ENCODE assay signal across 8 cellular contexts in the genomic region with DNA sequence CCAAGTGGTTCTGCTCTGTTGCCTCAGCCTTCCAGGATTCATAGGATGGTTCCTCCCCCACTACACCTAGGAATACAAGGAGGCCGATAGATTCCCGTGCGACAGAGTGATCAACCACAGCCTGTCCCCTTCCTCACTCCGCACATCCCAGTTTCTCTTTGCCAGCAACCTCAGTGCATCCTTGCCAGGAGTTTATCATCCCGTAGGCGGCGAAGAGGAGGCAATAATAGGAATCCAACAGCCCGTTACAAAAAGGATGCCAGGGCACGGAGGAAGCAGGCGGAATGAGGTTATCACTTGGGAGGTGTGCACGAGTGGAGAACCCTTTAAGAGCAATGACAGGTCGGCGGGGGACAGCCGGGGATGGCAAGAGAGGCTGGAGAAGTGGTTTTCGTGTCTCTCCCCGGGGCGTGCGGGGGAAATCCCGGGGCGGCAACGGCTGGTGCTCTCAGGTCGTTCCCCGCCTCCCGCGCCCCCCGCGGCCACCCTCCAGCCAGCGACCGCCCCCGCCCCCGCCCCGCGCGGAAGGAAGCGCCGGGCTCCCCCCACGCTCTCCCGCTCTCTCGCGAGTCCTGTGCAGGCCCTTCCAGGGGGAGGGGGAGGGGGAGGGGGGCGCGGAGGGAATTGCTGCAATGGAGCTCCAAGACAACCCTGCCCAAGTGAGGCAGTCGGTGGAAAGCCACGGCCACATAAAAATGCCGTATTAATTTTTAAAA. TPM values are rescaled to one million over a fixed set of nuclear protein-coding genes. Genes with fewer than 3 reads are reported as not detected.
DNase-seq lines count a peak whose midpoint lies in the region; ATAC-seq and TF ChIP-seq lines count a peak whose summit lies in the region.

No MANE protein-coding gene starts in this region.

- no peak overlapping the region for H2BK15ac ChIP-seq in H9 (ENCODE audit: low read depth, low read length)

- H2BK5ac ChIP-seq in H9 (ENCODE audit: insufficient read length, low read length): no peak overlapping the region

- H3K27me3 Mint-ChIP-seq in H9 (ENCODE audit: low read depth): peaks cover 35% of the 10 kb centered on the region
- peaks cover 5% of the 10 kb centered on the region for H3K27me3 Mint-ChIP-seq in activated T-helper 17 cell treated with anti-CD3 and anti-CD28 coated beads, Interleukin-2, amount 50 U/mL, for 72 hours
- no peaks in the 10 kb centered on the region for H3K27me3 Mint-ChIP-seq in natural killer cell treated with Interleukin-12 subunit alpha and Interleukin-12 subunit beta and Interleukin-15 and Interleukin-18, amount 100 ng/mL, for 72 hours
- H3K27me3 Mint-ChIP-seq in stimulated activated naive CD8-positive, alpha-beta T cell treated with anti-CD3 and anti-CD28 coated beads, Interleukin-15, amount 100 ng/mL, for 72 hours: peaks cover 27% of the 10 kb centered on the region

- H3K27me3 ChIP-seq in H9 (ENCODE audit: insufficient read depth, low read length) (no peaks in the 10 kb centered on the region), OCI-LY3 (ENCODE audit: low read depth, low read length) (peaks cover 4% of the 10 kb centered on the region; the same call in 1 of the 2 replicates)

- H3K79me1 ChIP-seq in H9 (ENCODE audit: insufficient read depth, low read depth, low read length, poor library complexity, severe bottlenecking): no peaks in the 10 kb centered on the region

- TF ChIP-seq CTCF in H9 (conservative IDR thresholded peaks at IDR 0.05) (no peak), OCI-LY3 (IDR thresholded peaks at IDR 0.05; ENCODE audit: low read depth, low read length) (no peak)

- H3K4me2 ChIP-seq in H9 (ENCODE audit: insufficient read depth, insufficient read length, low read length) (peak overlapping the region; percentile 67), OCI-LY3 (ENCODE audit: low read length) (peak overlapping the region; percentile 97)

- H3T11ph ChIP-seq in H9 (ENCODE audit: low read length): no peak overlapping the region

- no peak overlapping the region for H3K18ac ChIP-seq in H9 (ENCODE audit: insufficient read length, low read depth, low read length)

- peaks cover 6% of the 10 kb centered on the region; the same call in 1 of the 2 replicates for H3K79me2 ChIP-seq in H9 (ENCODE audit: insufficient read depth, low read length)
- peaks cover 55% of the 10 kb centered on the region for H3K79me2 ChIP-seq in OCI-LY3 (ENCODE audit: low read length)

- no peak overlapping the region for H4K5ac ChIP-seq in H9 (ENCODE audit: insufficient read length, low read depth, low read length)

- H3K9ac ChIP-seq in H9 (ENCODE audit: extremely low read depth, insufficient read length, low read length) (peak overlapping the region; percentile 3), OCI-LY3 (ENCODE audit: low read length) (peak overlapping the region; percentile 92)

- H3K27ac ChIP-seq in H9 (ENCODE audit: insufficient read length, low read depth, low read length): no peak overlapping the region
- peak overlapping the region; percentile 74 for H3K27ac ChIP-seq in OCI-LY3 (ENCODE audit: low read length)

- peak overlapping the region; percentile 88 to 95 for H3K4me3 Mint-ChIP-seq in H9
- H3K4me3 Mint-ChIP-seq in activated T-helper 17 cell treated with anti-CD3 and anti-CD28 coated beads, Interleukin-2, amount 50 U/mL, for 72 hours: peak overlapping the region; percentile 99
- H3K4me3 Mint-ChIP-seq in natural killer cell treated with Interleukin-12 subunit alpha and Interleukin-12 subunit beta and Interleukin-15 and Interleukin-18, amount 100 ng/mL, for 72 hours: peak overlapping the region; percentile 100
- H3K4me3 Mint-ChIP-seq in stimulated activated naive CD8-positive, alpha-beta T cell treated with anti-CD3 and anti-CD28 coated beads, Interleukin-15, amount 100 ng/mL, for 72 hours: peak overlapping the region; percentile 95 to 96

- H3K4me1 Mint-ChIP-seq in H9: peaks cover 11 to 20% of the 10 kb centered on the region in 2 experiments
- peaks cover 16% of the 10 kb centered on the region for H3K4me1 Mint-ChIP-seq in activated T-helper 17 cell treated with anti-CD3 and anti-CD28 coated beads, Interleukin-2, amount 50 U/mL, for 72 hours
- H3K4me1 Mint-ChIP-seq in natural killer cell treated with Interleukin-12 subunit alpha and Interleukin-12 subunit beta and Interleukin-15 and Interleukin-18, amount 100 ng/mL, for 72 hours (ENCODE audit: low read depth in 2 of 2): peaks cover 37 to 49% of the 10 kb centered on the region in 2 donors
- H3K4me1 Mint-ChIP-seq in stimulated activated naive CD8-positive, alpha-beta T cell treated with anti-CD3 and anti-CD28 coated beads, Interleukin-15, amount 100 ng/mL, for 72 hours: peaks cover 49% of the 10 kb centered on the region

- H2BK20ac ChIP-seq in H9 (ENCODE audit: low read depth, low read length, poor library complexity, severe bottlenecking): no peak overlapping the region

- no peaks in the 10 kb centered on the region for H4K20me1 ChIP-seq in H9 (ENCODE audit: control insufficient read depth, insufficient read depth, insufficient read length)
- H4K20me1 ChIP-seq in OCI-LY3 (ENCODE audit: insufficient read depth, low read length): peaks cover 31% of the 10 kb centered on the region

- H2AK5ac ChIP-seq in H9 (ENCODE audit: insufficient read length, low read length): no peak overlapping the region

- no peak for ATAC-seq in activated T-helper 17 cell treated with anti-CD3 and anti-CD28 coated beads, Interleukin-2, amount 50 U/mL, for 72 hours (replicated peaks)
- peak; percentile 1 to 17 for ATAC-seq in natural killer cell treated with Interleukin-12 subunit alpha and Interleukin-12 subunit beta and Interleukin-15 and Interleukin-18, amount 100 ng/mL, for 72 hours
- no peak for ATAC-seq in stimulated activated naive CD8-positive, alpha-beta T cell treated with anti-CD3 and anti-CD28 coated beads, Interleukin-15, amount 100 ng/mL, for 72 hours

- H3K4me1 ChIP-seq in H9 (ENCODE audit: insufficient read depth, low read length): peaks cover 3% of the 10 kb centered on the region; the same call in 1 of the 2 replicates
- H3K4me1 ChIP-seq in OCI-LY3 (ENCODE audit: low read length): peaks cover 38% of the 10 kb centered on the region

- H3K9me3 Mint-ChIP-seq in H9: no peaks in the 10 kb centered on the region; a peak in 1 of 5 replicates
- H3K9me3 Mint-ChIP-seq in activated T-helper 17 cell treated with anti-CD3 and anti-CD28 coated beads, Interleukin-2, amount 50 U/mL, for 72 hours: no peaks in the 10 kb centered on the region
- H3K9me3 Mint-ChIP-seq in natural killer cell treated with Interleukin-12 subunit alpha and Interleukin-12 subunit beta and Interleukin-15 and Interleukin-18, amount 100 ng/mL, for 72 hours: no peaks in the 10 kb centered on the region
- no peaks in the 10 kb centered on the region for H3K9me3 Mint-ChIP-seq in stimulated activated naive CD8-positive, alpha-beta T cell treated with anti-CD3 and anti-CD28 coated beads, Interleukin-15, amount 100 ng/mL, for 72 hours

- no peak overlapping the region for H2BK120ac ChIP-seq in H9 (ENCODE audit: low read depth, low read length, poor library complexity, severe bottlenecking)

- H3K9me3 ChIP-seq in H9 (ENCODE audit: control insufficient read depth, low read depth, low read length) (no peaks in the 10 kb centered on the region), OCI-LY3 (ENCODE audit: insufficient read depth, low read length) (no peaks in the 10 kb centered on the region)

- H4K8ac ChIP-seq in H9 (replicated peaks; ENCODE audit: insufficient read length, low read depth, low read length): no peak overlapping the region

- DNase-seq in CD1c-positive myeloid dendritic cell (ENCODE audit: extremely low spot score) (peak; percentile 50), H9 (peak; percentile 42), fibroblast of peridontal ligament (ENCODE audit: extremely low read depth) (peak; percentile 47), OCI-M2 (lab: John Stamatoyannopoulos, UW; ENCODE audit: unreplicated experiment) (no peak)
- peak; percentile 88 for DNase-seq in natural killer cell treated with Interleukin-12 subunit alpha and Interleukin-12 subunit beta and Interleukin-15 and Interleukin-18, amount 100 ng/mL, for 72 hours (ENCODE audit: low spot score)
- DNase-seq in stimulated activated naive CD8-positive, alpha-beta T cell treated with anti-CD3 and anti-CD28 coated beads, Interleukin-15, amount 100 ng/mL, for 72 hours: peak; percentile 42 to 58

- H3K36me3 ChIP-seq in OCI-LY3 (replicated peaks; ENCODE audit: low read depth, low read length): peaks cover 6% of the 10 kb centered on the region

- no peak overlapping the region for H2BK12ac ChIP-seq in H9 (ENCODE audit: insufficient read length, low read depth, low read length)

- no peak overlapping the region for H3K56ac ChIP-seq in H9 (ENCODE audit: insufficient read length, low read depth, low read length)

- H3K4ac ChIP-seq in H9 (ENCODE audit: low read depth, low read length): no peak overlapping the region

- no peak overlapping the region for H3K23ac ChIP-seq in H9 (ENCODE audit: insufficient read length, low read depth, low read length)

- no CpG with 5 or more reads among the region's 45 CpGs for WGBS in H9 (ENCODE audit: extremely low coverage, insufficient read length, low lambda C conversion rate)

- H3K14ac ChIP-seq in H9 (ENCODE audit: insufficient read depth, low read length): no peak overlapping the region

- H3K27ac Mint-ChIP-seq in H9: peak overlapping the region in 1 of 3 experiments; percentile 30; a peak in 1 of 7 replicates
- peak overlapping the region; percentile 13 for H3K27ac Mint-ChIP-seq in activated T-helper 17 cell treated with anti-CD3 and anti-CD28 coated beads, Interleukin-2, amount 50 U/mL, for 72 hours
- H3K27ac Mint-ChIP-seq in natural killer cell treated with Interleukin-12 subunit alpha and Interleukin-12 subunit beta and Interleukin-15 and Interleukin-18, amount 100 ng/mL, for 72 hours: peak overlapping the region; percentile 90
- H3K27ac Mint-ChIP-seq in stimulated activated naive CD8-positive, alpha-beta T cell treated with anti-CD3 and anti-CD28 coated beads, Interleukin-15, amount 100 ng/mL, for 72 hours: peak overlapping the region; percentile 86 to 89

- H2AFZ ChIP-seq in H9 (ENCODE audit: low read length) (no peak overlapping the region), OCI-LY3 (ENCODE audit: low read depth, low read length) (no peak overlapping the region)

- peak overlapping the region; percentile 95 for H3K4me3 ChIP-seq in OCI-LY3 (ENCODE audit: low read length)

- H3K23me2 ChIP-seq in H9 (ENCODE audit: insufficient read length, low read depth, low read length, poor library complexity, severe bottlenecking): peaks cover 12% of the 10 kb centered on the region

- H3K36me3 Mint-ChIP-seq in H9 (ENCODE audit: insufficient read depth in 1 of 3, low read depth in 3 of 3): peaks cover 0 to 1% (median 0%) of the 10 kb centered on the region in 3 experiments; a peak in 2 of 7 replicates
- H3K36me3 Mint-ChIP-seq in activated T-helper 17 cell treated with anti-CD3 and anti-CD28 coated beads, Interleukin-2, amount 50 U/mL, for 72 hours (ENCODE audit: low read depth): no peaks in the 10 kb centered on the region
- no peaks in the 10 kb centered on the region for H3K36me3 Mint-ChIP-seq in natural killer cell treated with Interleukin-12 subunit alpha and Interleukin-12 subunit beta and Interleukin-15 and Interleukin-18, amount 100 ng/mL, for 72 hours

- no peak overlapping the region for H4K91ac ChIP-seq in H9 (ENCODE audit: insufficient read length, low read depth, low read length)

RNA-seq across cellular contexts. Expression of a gene that starts 1.6 kb away (rescaled TPM):
- total RNA-seq in H9 (2021): 15.5 and 16.8 TPM in 2 replicates
- 10 to 100 TPM; 14.6 to 20.5 TPM for total RNA-seq in activated T-helper 17 cell treated with anti-CD3 and anti-CD28 coated beads, Interleukin-2, amount 50 U/mL, for 72 hours
- 10 to 100 TPM; 42.6 to 50.2 TPM for total RNA-seq in natural killer cell treated with Interleukin-12 subunit alpha and Interleukin-12 subunit beta and Interleukin-15 and Interleukin-18, amount 100 ng/mL, for 72 hours

Comparison
In these comparisons a context has a peak if more than half of its experiments do, and no peak if none do; other contexts are left out.
1. ATAC-seq: peak in natural killer cell treated with Interleukin-12 subunit alpha and Interleukin-12 subunit beta and Interleukin-15 and Interleukin-18, amount 100 ng/mL, for 72 hours (2 of 2); none in activated T-helper 17 cell treated with anti-CD3 and anti-CD28 coated beads, Interleukin-2, amount 50 U/mL, for 72 hours (single experiment) and stimulated activated naive CD8-positive, alpha-beta T cell treated with anti-CD3 and anti-CD28 coated beads, Interleukin-15, amount 100 ng/mL, for 72 hours (single experiment).
2. Peak in every context shown above with its lines, with median percentiles within 50 percentile points of each other: H3K4me3 Mint-ChIP-seq.